Comparison of ENCODE assay signal across 27 cellular contexts in genomic region chr11:118033443-118033842, GRCh38. TPM values are rescaled to one million over a fixed set of nuclear protein-coding genes. Genes with fewer than 3 reads are reported as not detected.
DNase-seq lines count a peak whose midpoint lies in the region; ATAC-seq and TF ChIP-seq lines count a peak whose summit lies in the region.
"Had no signal": no experiment of that assay in that cellular context is flagged by ENCODE, and none has a peak within 500 bp of the region (broad histone marks: within the 10 kb centered on the region; RNA-seq: fewer than 3 reads in every experiment).

No MANE protein-coding gene starts in this region.

- H3K9ac ChIP-seq in Karpas-422 (ENCODE audit: low read length), result no peak overlapping the region

- peaks cover 12% of the 10 kb centered on the region for H3K9me3 Mint-ChIP-seq in activated naive CD8-positive, alpha-beta T cell treated with anti-CD3 and anti-CD28 coated beads, Interleukin-2, amount 10 ng/mL, durations not matched to agents 7 days and 5 days
- H3K9me3 Mint-ChIP-seq in activated naive CD8-positive, alpha-beta T cell treated with anti-CD3 and anti-CD28 coated beads, Interleukin-2, amount 50 U/mL, for 24 hours, result no peaks in the 10 kb centered on the region
- peaks cover 10% of the 10 kb centered on the region for H3K9me3 Mint-ChIP-seq in activated CD4-positive, alpha-beta memory T cell treated with anti-CD3 and anti-CD28 coated beads, Interleukin-2, amount 10 ng/mL, durations not matched to agents 7 days and 5 days
- peaks cover 0 to 2% of the 10 kb centered on the region in 2 donors for H3K9me3 Mint-ChIP-seq in stimulated activated naive B cell treated with anti-CD40 and anti-IgM and Interleukin-4, amounts not matched to agents 10 μg/mL and 1 μg/mL and 100 μg/mL, for 72 hours
- H3K9me3 Mint-ChIP-seq: central memory CD8-positive, alpha-beta T cell; H9; immature natural killer cell; memory B cell; neural crest cell had no signal

- H3K4me3 ChIP-seq in tibial artery, result no peak overlapping the region
- no peak overlapping the region for H3K4me3 ChIP-seq in Karpas-422 (ENCODE audit: low read length)
- H3K4me3 ChIP-seq: right atrium auricular region, spleen had no signal

- H3K27me3 Mint-ChIP-seq in activated naive CD8-positive, alpha-beta T cell treated with anti-CD3 and anti-CD28 coated beads, Interleukin-2, amount 10 ng/mL, durations not matched to agents 7 days and 5 days, result no peaks in the 10 kb centered on the region
- no peaks in the 10 kb centered on the region for H3K27me3 Mint-ChIP-seq in activated naive CD8-positive, alpha-beta T cell treated with anti-CD3 and anti-CD28 coated beads, Interleukin-2, amount 50 U/mL, for 24 hours
- H3K27me3 Mint-ChIP-seq in activated CD4-positive, alpha-beta memory T cell treated with anti-CD3 and anti-CD28 coated beads, Interleukin-2, amount 10 ng/mL, durations not matched to agents 7 days and 5 days, result no peaks in the 10 kb centered on the region
- no peaks in the 10 kb centered on the region for H3K27me3 Mint-ChIP-seq in stimulated activated naive B cell treated with anti-CD40 and anti-IgM and Interleukin-4, amounts not matched to agents 10 μg/mL and 1 μg/mL and 100 μg/mL, for 72 hours
- H3K27me3 Mint-ChIP-seq: central memory CD8-positive, alpha-beta T cell; memory B cell had no signal

- no peak overlapping the region for H3K4me3 Mint-ChIP-seq in activated naive CD8-positive, alpha-beta T cell treated with anti-CD3 and anti-CD28 coated beads, Interleukin-2, amount 10 ng/mL, durations not matched to agents 7 days and 5 days
- H3K4me3 Mint-ChIP-seq in activated naive CD8-positive, alpha-beta T cell treated with anti-CD3 and anti-CD28 coated beads, Interleukin-2, amount 50 U/mL, for 24 hours, result no peak overlapping the region
- no peak overlapping the region for H3K4me3 Mint-ChIP-seq in activated CD4-positive, alpha-beta memory T cell treated with anti-CD3 and anti-CD28 coated beads, Interleukin-2, amount 10 ng/mL, durations not matched to agents 7 days and 5 days
- H3K4me3 Mint-ChIP-seq in stimulated activated naive B cell treated with anti-CD40 and anti-IgM and Interleukin-4, amounts not matched to agents 10 μg/mL and 1 μg/mL and 100 μg/mL, for 72 hours, result no peak overlapping the region
- H3K4me3 Mint-ChIP-seq: central memory CD8-positive, alpha-beta T cell; H9; immature natural killer cell; memory B cell; neural crest cell had no signal

- TF ChIP-seq CTCF in tibial artery (IDR thresholded peaks at IDR 0.05), result no peak

- CTCF ChIA-PET in activated CD4-positive, alpha-beta memory T cell treated with anti-CD3 and anti-CD28 coated beads, Interleukin-2, amount 10 ng/mL, durations not matched to agents 7 days and 5 days (lab: Charles Lee), result no interaction called here

- POLR2A ChIA-PET in activated naive CD8-positive, alpha-beta T cell treated with anti-CD3 and anti-CD28 coated beads, Interleukin-2, amount 10 ng/mL, durations not matched to agents 7 days and 5 days (lab: Charles Lee), result interaction anchor here (0.5 to 2.1 kb wide), 2 partner anchors 9 to 17 kb away, joined by 5 read pairs; no protein-coding TSS in a partner anchor
- POLR2A ChIA-PET in activated CD4-positive, alpha-beta memory T cell treated with anti-CD3 and anti-CD28 coated beads, Interleukin-2, amount 10 ng/mL, durations not matched to agents 7 days and 5 days (lab: Charles Lee), result no interaction called here

- no peaks in the 10 kb centered on the region for H3K9me3 ChIP-seq in tibial artery
- H3K9me3 ChIP-seq in Karpas-422 (ENCODE audit: low read length), result no peaks in the 10 kb centered on the region
- H3K9me3 ChIP-seq: right atrium auricular region, spleen had no signal

- H3K9me2 ChIP-seq in Karpas-422 (replicated peaks; ENCODE audit: insufficient read depth, low read length), result no peaks in the 10 kb centered on the region

- H3K79me2 ChIP-seq in Karpas-422 (ENCODE audit: low read length), result no peaks in the 10 kb centered on the region

- DNase-seq in activated naive CD8-positive, alpha-beta T cell treated with anti-CD3 and anti-CD28 coated beads, Interleukin-2, amount 10 ng/mL, durations not matched to agents 7 days and 5 days, result no peak
- DNase-seq in activated naive CD8-positive, alpha-beta T cell treated with anti-CD3 and anti-CD28 coated beads, Interleukin-2, amount 50 U/mL, for 24 hours, result no peak
- no peak for DNase-seq in activated CD4-positive, alpha-beta memory T cell treated with anti-CD3 and anti-CD28 coated beads, Interleukin-2, amount 10 ng/mL, durations not matched to agents 7 days and 5 days
- DNase-seq in stimulated activated naive B cell treated with anti-CD40 and anti-IgM and Interleukin-4, amounts not matched to agents 10 μg/mL and 1 μg/mL and 100 μg/mL, for 72 hours, result no peak
- DNase-seq in tibial artery (no peak), NCI-H524 treated with DMSO at 0.1 percent for 48 hours (lab: John Stamatoyannopoulos, UW) (no peak), Karpas-422 (no peak)
- DNase-seq: ACHN, activated gamma-delta T cell, dermis blood vessel endothelial cell, H9, hypothalamus, immature natural killer cell, NCI-H1105, NCI-H2029 treated with DMSO at 0.1 percent for 48 hours, NCI-H345, NCI-H82, OCI-M1, spleen, substantia nigra had no signal

- no peaks in the 10 kb centered on the region for H3K4me1 ChIP-seq in tibial artery
- H3K4me1 ChIP-seq in Karpas-422 (ENCODE audit: low read length), result no peaks in the 10 kb centered on the region
- H3K4me1 ChIP-seq: right atrium auricular region, spleen had no signal

- no peaks in the 10 kb centered on the region for H4K20me1 ChIP-seq in Karpas-422 (ENCODE audit: insufficient read depth, low read depth, low read length)

- H3K27me3 ChIP-seq in tibial artery (no peaks in the 10 kb centered on the region), Karpas-422 (ENCODE audit: low read length) (no peaks in the 10 kb centered on the region)
- H3K27me3 ChIP-seq: right atrium auricular region, spleen had no signal

- ATAC-seq in activated naive CD8-positive, alpha-beta T cell treated with anti-CD3 and anti-CD28 coated beads, Interleukin-2, amount 10 ng/mL, durations not matched to agents 7 days and 5 days (ENCODE audit: low read depth), result no peak
- no peak for ATAC-seq in activated naive CD8-positive, alpha-beta T cell treated with anti-CD3 and anti-CD28 coated beads, Interleukin-2, amount 50 U/mL, for 24 hours
- peak; percentile 66 for ATAC-seq in HG02610 (IDR thresholded peaks at IDR 0.05; ENCODE audit: unreplicated experiment)
- ATAC-seq in stimulated activated naive B cell treated with anti-CD40 and anti-IgM and Interleukin-4, amounts not matched to agents 10 μg/mL and 1 μg/mL and 100 μg/mL, for 72 hours (replicated peaks), result peak in 1 of 2 donors; percentile 29

- peaks cover 18% of the 10 kb centered on the region for H3K36me3 Mint-ChIP-seq in activated naive CD8-positive, alpha-beta T cell treated with anti-CD3 and anti-CD28 coated beads, Interleukin-2, amount 10 ng/mL, durations not matched to agents 7 days and 5 days
- no peaks in the 10 kb centered on the region for H3K36me3 Mint-ChIP-seq in activated naive CD8-positive, alpha-beta T cell treated with anti-CD3 and anti-CD28 coated beads, Interleukin-2, amount 50 U/mL, for 24 hours (ENCODE audit: low read depth)
- H3K36me3 Mint-ChIP-seq in activated CD4-positive, alpha-beta memory T cell treated with anti-CD3 and anti-CD28 coated beads, Interleukin-2, amount 10 ng/mL, durations not matched to agents 7 days and 5 days (ENCODE audit: low read depth), result peaks cover 11% of the 10 kb centered on the region
- H3K36me3 Mint-ChIP-seq in stimulated activated naive B cell treated with anti-CD40 and anti-IgM and Interleukin-4, amounts not matched to agents 10 μg/mL and 1 μg/mL and 100 μg/mL, for 72 hours, result no peaks in the 10 kb centered on the region
- H3K36me3 Mint-ChIP-seq: memory B cell had no signal

- H3K27ac ChIP-seq in tibial artery (no peak overlapping the region), Karpas-422 (ENCODE audit: low read length) (no peak overlapping the region)
- H3K27ac ChIP-seq: right atrium auricular region, spleen had no signal

- H3K4me2 ChIP-seq in Karpas-422 (ENCODE audit: low read depth, low read length, poor library complexity, severe bottlenecking), result no peak overlapping the region

- intact Hi-C loops in tibial artery (cut with DNase I; ENCODE audit: low total_unique reads), result no loop called here

- H3K36me3 ChIP-seq in tibial artery (no peaks in the 10 kb centered on the region), Karpas-422 (ENCODE audit: insufficient read depth, low read length) (no peaks in the 10 kb centered on the region)
- H3K36me3 ChIP-seq: right atrium auricular region, spleen had no signal

- no peak overlapping the region for H2AFZ ChIP-seq in Karpas-422 (ENCODE audit: low read length)

- H3K4me1 Mint-ChIP-seq in activated naive CD8-positive, alpha-beta T cell treated with anti-CD3 and anti-CD28 coated beads, Interleukin-2, amount 10 ng/mL, durations not matched to agents 7 days and 5 days, result peaks cover 21% of the 10 kb centered on the region
- peaks cover 29% of the 10 kb centered on the region for H3K4me1 Mint-ChIP-seq in activated naive CD8-positive, alpha-beta T cell treated with anti-CD3 and anti-CD28 coated beads, Interleukin-2, amount 50 U/mL, for 24 hours
- H3K4me1 Mint-ChIP-seq in activated CD4-positive, alpha-beta memory T cell treated with anti-CD3 and anti-CD28 coated beads, Interleukin-2, amount 10 ng/mL, durations not matched to agents 7 days and 5 days, result peaks cover 37% of the 10 kb centered on the region
- H3K4me1 Mint-ChIP-seq in stimulated activated naive B cell treated with anti-CD40 and anti-IgM and Interleukin-4, amounts not matched to agents 10 μg/mL and 1 μg/mL and 100 μg/mL, for 72 hours, result peaks cover 10 to 23% of the 10 kb centered on the region in 2 donors

- H3K27ac Mint-ChIP-seq in activated naive CD8-positive, alpha-beta T cell treated with anti-CD3 and anti-CD28 coated beads, Interleukin-2, amount 10 ng/mL, durations not matched to agents 7 days and 5 days, result peak overlapping the region; percentile 4
- H3K27ac Mint-ChIP-seq in activated naive CD8-positive, alpha-beta T cell treated with anti-CD3 and anti-CD28 coated beads, Interleukin-2, amount 50 U/mL, for 24 hours, result no peak overlapping the region
- peak overlapping the region; percentile 75 for H3K27ac Mint-ChIP-seq in activated CD4-positive, alpha-beta memory T cell treated with anti-CD3 and anti-CD28 coated beads, Interleukin-2, amount 10 ng/mL, durations not matched to agents 7 days and 5 days
- H3K27ac Mint-ChIP-seq in stimulated activated naive B cell treated with anti-CD40 and anti-IgM and Interleukin-4, amounts not matched to agents 10 μg/mL and 1 μg/mL and 100 μg/mL, for 72 hours, result peak overlapping the region; percentile 37
- H3K27ac Mint-ChIP-seq: H9, memory B cell had no signal

RNA-seq across cellular contexts. Expression of gene TMPRSS4, which starts 43.4 kb away (rescaled TPM):
- under 1 TPM; 0.30 to 0.40 TPM for total RNA-seq in activated naive CD8-positive, alpha-beta T cell treated with anti-CD3 and anti-CD28 coated beads, Interleukin-2, amount 10 ng/mL, durations not matched to agents 7 days and 5 days
- under 1 TPM in 1 of 2 experiments, not detected in 1; 0.05 TPM for total RNA-seq in activated CD4-positive, alpha-beta memory T cell treated with anti-CD3 and anti-CD28 coated beads, Interleukin-2, amount 10 ng/mL, durations not matched to agents 7 days and 5 days
- not detected in 2 replicates for total RNA-seq in Karpas-422 (2014; rRNA removed; shearing (Covaris generic); ENCODE audit: low replicate concordance)
- total RNA-seq: dermis blood vessel endothelial cell; H9; neural crest cell; right atrium auricular region; T-helper 1 cell treated with Interleukin-12 subunit alpha and Interleukin-12 subunit beta and Interleukin-4 antibody, amounts not matched to agents 30 ng/mL and 1 ng/mL, for 36 hours had no signal

RNA-seq across cellular contexts. Expression of gene IL10RA, which starts 47.2 kb away (rescaled TPM):
- total RNA-seq in activated naive CD8-positive, alpha-beta T cell treated with anti-CD3 and anti-CD28 coated beads, Interleukin-2, amount 10 ng/mL, durations not matched to agents 7 days and 5 days, result 100 to 1,000 TPM; 304 TPM
- total RNA-seq in activated CD4-positive, alpha-beta memory T cell treated with anti-CD3 and anti-CD28 coated beads, Interleukin-2, amount 10 ng/mL, durations not matched to agents 7 days and 5 days, result 100 to 1,000 TPM; 286 to 291 TPM
- total RNA-seq in Karpas-422 (2014; rRNA removed; shearing (Covaris generic); ENCODE audit: low replicate concordance), result 25.5 and 49.8 TPM in 2 replicates
- total RNA-seq: dermis blood vessel endothelial cell, H9, HT-29 had no signal

RNA-seq across cellular contexts. Expression of gene SMIM35, which starts 53.3 kb away (rescaled TPM):
- 1 to 10 TPM; 3.0 to 3.1 TPM for total RNA-seq in activated naive CD8-positive, alpha-beta T cell treated with anti-CD3 and anti-CD28 coated beads, Interleukin-2, amount 10 ng/mL, durations not matched to agents 7 days and 5 days
- total RNA-seq in activated CD4-positive, alpha-beta memory T cell treated with anti-CD3 and anti-CD28 coated beads, Interleukin-2, amount 10 ng/mL, durations not matched to agents 7 days and 5 days, result under 1 TPM; 0.45 to 0.55 TPM
- 0.04 TPM in 1 of 2 replicates, not detected in the other for total RNA-seq in Karpas-422 (2014; rRNA removed; shearing (Covaris generic); ENCODE audit: low replicate concordance)
- total RNA-seq: dermis blood vessel endothelial cell, H9, HT-29, neural crest cell, right atrium auricular region had no signal
